Comparison of ENCODE assay signal across 1 cellular context in the genomic region with DNA sequence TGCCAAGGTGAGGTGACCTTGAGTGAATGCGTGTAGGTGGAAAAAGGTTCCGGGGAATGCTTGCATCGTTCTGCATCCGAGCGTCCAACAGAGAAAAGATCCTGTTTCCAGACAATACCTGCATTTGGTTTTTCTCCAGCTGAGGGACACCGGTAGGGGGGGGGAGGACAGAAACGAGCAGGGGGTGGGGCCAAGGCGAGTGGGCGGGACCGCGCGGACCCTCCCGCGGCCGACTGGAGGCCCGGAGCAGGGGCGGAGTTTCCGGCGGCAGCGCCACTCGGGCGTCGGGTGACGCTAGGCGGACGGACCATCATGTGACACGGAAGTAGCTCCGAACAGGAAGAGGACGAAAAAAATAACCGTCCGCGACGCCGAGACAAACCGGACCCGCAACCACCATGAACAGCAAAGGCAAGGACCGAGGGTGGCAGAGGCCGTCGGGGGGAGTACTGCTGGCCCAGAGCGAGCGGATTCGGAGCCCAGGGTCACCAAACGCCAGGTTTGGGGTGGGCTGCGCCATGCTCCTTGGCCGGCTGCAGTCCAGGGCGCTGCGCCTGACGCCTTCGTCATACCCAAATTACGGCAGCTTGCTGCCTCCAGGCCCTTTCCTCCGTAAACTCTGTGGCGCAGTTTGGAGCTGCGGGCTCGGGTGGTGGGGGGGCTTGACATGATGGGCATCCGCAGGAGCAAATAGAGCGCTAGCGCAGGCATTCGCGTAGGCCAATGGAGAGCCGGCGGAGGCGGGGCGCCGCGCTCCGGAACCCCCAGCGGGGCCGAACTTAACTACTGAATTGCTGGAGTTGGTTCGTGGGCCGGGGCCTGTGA.
TF ChIP-seq lines count a peak whose summit lies in the region.

A gene with protein sequence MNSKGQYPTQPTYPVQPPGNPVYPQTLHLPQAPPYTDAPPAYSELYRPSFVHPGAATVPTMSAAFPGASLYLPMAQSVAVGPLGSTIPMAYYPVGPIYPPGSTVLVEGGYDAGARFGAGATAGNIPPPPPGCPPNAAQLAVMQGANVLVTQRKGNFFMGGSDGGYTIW (plus strand): TSS at position 317 of the 825 bp plus-strand sequence. CDS start 82 bp downstream, at position 399.

TF ChIP-seq in GM12878, 131 proteins besides CTCF, POLR2A, EP300 and RAD21 (continued from another document and continues in another):
- TF ChIP-seq, protein P1, sequence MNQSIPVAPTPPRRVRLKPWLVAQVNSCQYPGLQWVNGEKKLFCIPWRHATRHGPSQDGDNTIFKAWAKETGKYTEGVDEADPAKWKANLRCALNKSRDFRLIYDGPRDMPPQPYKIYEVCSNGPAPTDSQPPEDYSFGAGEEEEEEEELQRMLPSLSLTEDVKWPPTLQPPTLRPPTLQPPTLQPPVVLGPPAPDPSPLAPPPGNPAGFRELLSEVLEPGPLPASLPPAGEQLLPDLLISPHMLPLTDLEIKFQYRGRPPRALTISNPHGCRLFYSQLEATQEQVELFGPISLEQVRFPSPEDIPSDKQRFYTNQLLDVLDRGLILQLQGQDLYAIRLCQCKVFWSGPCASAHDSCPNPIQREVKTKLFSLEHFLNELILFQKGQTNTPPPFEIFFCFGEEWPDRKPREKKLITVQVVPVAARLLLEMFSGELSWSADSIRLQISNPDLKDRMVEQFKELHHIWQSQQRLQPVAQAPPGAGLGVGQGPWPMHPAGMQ (IDR thresholded peaks at IDR 0.05; ENCODE audit: borderline replicate concordance): no peak
- no peak; a peak in 1 of 4 replicates for TF ChIP-seq IKZF2 (IDR thresholded peaks at IDR 0.05)
- peak; percentile 94 for TF ChIP-seq RAD51 (IDR thresholded peaks at IDR 0.05)
- TF ChIP-seq ZNF217 (IDR thresholded peaks at IDR 0.05): no peak
- peak; percentile 89 for TF ChIP-seq ASH2L (IDR thresholded peaks at IDR 0.05; ENCODE audit: borderline replicate concordance, low read depth)
- no peak for TF ChIP-seq FOXM1 (IDR thresholded peaks at IDR 0.05; ENCODE audit: low read depth, low read length)
- TF ChIP-seq, protein P2, sequence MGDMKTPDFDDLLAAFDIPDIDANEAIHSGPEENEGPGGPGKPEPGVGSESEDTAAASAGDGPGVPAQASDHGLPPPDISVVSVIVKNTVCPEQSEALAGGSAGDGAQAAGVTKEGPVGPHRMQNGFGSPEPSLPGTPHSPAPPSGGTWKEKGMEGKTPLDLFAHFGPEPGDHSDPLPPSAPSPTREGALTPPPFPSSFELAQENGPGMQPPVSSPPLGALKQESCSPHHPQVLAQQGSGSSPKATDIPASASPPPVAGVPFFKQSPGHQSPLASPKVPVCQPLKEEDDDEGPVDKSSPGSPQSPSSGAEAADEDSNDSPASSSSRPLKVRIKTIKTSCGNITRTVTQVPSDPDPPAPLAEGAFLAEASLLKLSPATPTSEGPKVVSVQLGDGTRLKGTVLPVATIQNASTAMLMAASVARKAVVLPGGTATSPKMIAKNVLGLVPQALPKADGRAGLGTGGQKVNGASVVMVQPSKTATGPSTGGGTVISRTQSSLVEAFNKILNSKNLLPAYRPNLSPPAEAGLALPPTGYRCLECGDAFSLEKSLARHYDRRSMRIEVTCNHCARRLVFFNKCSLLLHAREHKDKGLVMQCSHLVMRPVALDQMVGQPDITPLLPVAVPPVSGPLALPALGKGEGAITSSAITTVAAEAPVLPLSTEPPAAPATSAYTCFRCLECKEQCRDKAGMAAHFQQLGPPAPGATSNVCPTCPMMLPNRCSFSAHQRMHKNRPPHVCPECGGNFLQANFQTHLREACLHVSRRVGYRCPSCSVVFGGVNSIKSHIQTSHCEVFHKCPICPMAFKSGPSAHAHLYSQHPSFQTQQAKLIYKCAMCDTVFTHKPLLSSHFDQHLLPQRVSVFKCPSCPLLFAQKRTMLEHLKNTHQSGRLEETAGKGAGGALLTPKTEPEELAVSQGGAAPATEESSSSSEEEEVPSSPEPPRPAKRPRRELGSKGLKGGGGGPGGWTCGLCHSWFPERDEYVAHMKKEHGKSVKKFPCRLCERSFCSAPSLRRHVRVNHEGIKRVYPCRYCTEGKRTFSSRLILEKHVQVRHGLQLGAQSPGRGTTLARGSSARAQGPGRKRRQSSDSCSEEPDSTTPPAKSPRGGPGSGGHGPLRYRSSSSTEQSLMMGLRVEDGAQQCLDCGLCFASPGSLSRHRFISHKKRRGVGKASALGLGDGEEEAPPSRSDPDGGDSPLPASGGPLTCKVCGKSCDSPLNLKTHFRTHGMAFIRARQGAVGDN (IDR thresholded peaks at IDR 0.05): peak; percentile 18; the same call in 1 of the 2 replicates
- TF ChIP-seq ZNF274 (IDR thresholded peaks at IDR 0.05; ENCODE audit: insufficient read depth, insufficient read length): no peak
- TF ChIP-seq BCL11A (IDR thresholded peaks at IDR 0.05; ENCODE audit: low read depth, low read length): no peak
- TF ChIP-seq TBL1XR1 (IDR thresholded peaks at IDR 0.05; ENCODE audit: low read depth, low read length): no peak
- TF ChIP-seq MXI1 (IDR thresholded peaks at IDR 0.05; ENCODE audit: low read depth, low read length): no peak
- TF ChIP-seq, protein P3, sequence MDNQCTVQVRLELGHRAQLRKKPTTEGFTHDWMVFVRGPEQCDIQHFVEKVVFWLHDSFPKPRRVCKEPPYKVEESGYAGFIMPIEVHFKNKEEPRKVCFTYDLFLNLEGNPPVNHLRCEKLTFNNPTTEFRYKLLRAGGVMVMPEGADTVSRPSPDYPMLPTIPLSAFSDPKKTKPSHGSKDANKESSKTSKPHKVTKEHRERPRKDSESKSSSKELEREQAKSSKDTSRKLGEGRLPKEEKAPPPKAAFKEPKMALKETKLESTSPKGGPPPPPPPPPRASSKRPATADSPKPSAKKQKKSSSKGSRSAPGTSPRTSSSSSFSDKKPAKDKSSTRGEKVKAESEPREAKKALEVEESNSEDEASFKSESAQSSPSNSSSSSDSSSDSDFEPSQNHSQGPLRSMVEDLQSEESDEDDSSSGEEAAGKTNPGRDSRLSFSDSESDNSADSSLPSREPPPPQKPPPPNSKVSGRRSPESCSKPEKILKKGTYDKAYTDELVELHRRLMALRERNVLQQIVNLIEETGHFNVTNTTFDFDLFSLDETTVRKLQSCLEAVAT (IDR thresholded peaks at IDR 0.05): peak; percentile 72
- TF ChIP-seq LARP7 (IDR thresholded peaks at IDR 0.05): peak; percentile 98
- TF ChIP-seq, protein P4, sequence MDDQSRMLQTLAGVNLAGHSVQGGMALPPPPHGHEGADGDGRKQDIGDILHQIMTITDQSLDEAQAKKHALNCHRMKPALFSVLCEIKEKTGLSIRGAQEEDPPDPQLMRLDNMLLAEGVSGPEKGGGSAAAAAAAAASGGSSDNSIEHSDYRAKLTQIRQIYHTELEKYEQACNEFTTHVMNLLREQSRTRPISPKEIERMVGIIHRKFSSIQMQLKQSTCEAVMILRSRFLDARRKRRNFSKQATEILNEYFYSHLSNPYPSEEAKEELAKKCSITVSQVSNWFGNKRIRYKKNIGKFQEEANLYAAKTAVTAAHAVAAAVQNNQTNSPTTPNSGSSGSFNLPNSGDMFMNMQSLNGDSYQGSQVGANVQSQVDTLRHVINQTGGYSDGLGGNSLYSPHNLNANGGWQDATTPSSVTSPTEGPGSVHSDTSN (IDR thresholded peaks at IDR 0.05; ENCODE audit: insufficient replicate concordance, low read depth, low read length): peak; percentile 98
- no peak for TF ChIP-seq YBX1 (IDR thresholded peaks at IDR 0.05)
- no peak for TF ChIP-seq CEBPB (IDR thresholded peaks at IDR 0.05; ENCODE audit: borderline replicate concordance in 1 of 2, low read depth in 2 of 2, low read length in 2 of 2)
- TF ChIP-seq ZSCAN29 (IDR thresholded peaks at IDR 0.05): no peak
- peak; percentile 62 for TF ChIP-seq SMAD1 (IDR thresholded peaks at IDR 0.05; ENCODE audit: low read depth, partially characterized antibody)
- no peak for TF ChIP-seq WRNIP1 (IDR thresholded peaks at IDR 0.05; ENCODE audit: borderline replicate concordance, low read depth, low read length)
- TF ChIP-seq, protein P5, sequence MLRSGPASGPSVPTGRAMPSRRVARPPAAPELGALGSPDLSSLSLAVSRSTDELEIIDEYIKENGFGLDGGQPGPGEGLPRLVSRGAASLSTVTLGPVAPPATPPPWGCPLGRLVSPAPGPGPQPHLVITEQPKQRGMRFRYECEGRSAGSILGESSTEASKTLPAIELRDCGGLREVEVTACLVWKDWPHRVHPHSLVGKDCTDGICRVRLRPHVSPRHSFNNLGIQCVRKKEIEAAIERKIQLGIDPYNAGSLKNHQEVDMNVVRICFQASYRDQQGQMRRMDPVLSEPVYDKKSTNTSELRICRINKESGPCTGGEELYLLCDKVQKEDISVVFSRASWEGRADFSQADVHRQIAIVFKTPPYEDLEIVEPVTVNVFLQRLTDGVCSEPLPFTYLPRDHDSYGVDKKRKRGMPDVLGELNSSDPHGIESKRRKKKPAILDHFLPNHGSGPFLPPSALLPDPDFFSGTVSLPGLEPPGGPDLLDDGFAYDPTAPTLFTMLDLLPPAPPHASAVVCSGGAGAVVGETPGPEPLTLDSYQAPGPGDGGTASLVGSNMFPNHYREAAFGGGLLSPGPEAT (IDR thresholded peaks at IDR 0.05; ENCODE audit: low read depth): peak; percentile 52; the same call in 1 of the 2 replicates
- TF ChIP-seq KLF5 (IDR thresholded peaks at IDR 0.05; ENCODE audit: partially characterized antibody): peak; percentile 90
- TF ChIP-seq, protein P6, sequence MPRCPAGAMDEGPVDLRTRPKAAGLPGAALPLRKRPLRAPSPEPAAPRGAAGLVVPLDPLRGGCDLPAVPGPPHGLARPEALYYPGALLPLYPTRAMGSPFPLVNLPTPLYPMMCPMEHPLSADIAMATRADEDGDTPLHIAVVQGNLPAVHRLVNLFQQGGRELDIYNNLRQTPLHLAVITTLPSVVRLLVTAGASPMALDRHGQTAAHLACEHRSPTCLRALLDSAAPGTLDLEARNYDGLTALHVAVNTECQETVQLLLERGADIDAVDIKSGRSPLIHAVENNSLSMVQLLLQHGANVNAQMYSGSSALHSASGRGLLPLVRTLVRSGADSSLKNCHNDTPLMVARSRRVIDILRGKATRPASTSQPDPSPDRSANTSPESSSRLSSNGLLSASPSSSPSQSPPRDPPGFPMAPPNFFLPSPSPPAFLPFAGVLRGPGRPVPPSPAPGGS (IDR thresholded peaks at IDR 0.05; ENCODE audit: borderline replicate concordance, insufficient read depth, low read depth, low read length, poor library complexity, severe bottlenecking): no peak
- peak; percentile 71 for TF ChIP-seq CREM (IDR thresholded peaks at IDR 0.05; ENCODE audit: low read depth)
- peak; percentile 83; the same call in 1 of the 2 replicates for TF ChIP-seq STAT1 (conservative IDR thresholded peaks at IDR 0.05)
- no peak for TF ChIP-seq RFX5 (IDR thresholded peaks at IDR 0.05; ENCODE audit: low read depth, low read length)
- TF ChIP-seq, protein P7, sequence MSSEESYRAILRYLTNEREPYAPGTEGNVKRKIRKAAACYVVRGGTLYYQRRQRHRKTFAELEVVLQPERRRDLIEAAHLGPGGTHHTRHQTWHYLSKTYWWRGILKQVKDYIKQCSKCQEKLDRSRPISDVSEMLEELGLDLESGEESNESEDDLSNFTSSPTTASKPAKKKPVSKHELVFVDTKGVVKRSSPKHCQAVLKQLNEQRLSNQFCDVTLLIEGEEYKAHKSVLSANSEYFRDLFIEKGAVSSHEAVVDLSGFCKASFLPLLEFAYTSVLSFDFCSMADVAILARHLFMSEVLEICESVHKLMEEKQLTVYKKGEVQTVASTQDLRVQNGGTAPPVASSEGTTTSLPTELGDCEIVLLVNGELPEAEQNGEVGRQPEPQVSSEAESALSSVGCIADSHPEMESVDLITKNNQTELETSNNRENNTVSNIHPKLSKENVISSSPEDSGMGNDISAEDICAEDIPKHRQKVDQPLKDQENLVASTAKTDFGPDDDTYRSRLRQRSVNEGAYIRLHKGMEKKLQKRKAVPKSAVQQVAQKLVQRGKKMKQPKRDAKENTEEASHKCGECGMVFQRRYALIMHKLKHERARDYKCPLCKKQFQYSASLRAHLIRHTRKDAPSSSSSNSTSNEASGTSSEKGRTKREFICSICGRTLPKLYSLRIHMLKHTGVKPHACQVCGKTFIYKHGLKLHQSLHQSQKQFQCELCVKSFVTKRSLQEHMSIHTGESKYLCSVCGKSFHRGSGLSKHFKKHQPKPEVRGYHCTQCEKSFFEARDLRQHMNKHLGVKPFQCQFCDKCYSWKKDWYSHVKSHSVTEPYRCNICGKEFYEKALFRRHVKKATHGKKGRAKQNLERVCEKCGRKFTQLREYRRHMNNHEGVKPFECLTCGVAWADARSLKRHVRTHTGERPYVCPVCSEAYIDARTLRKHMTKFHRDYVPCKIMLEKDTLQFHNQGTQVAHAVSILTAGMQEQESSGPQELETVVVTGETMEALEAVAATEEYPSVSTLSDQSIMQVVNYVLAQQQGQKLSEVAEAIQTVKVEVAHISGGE (CRISPR knock-in tag; IDR thresholded peaks at IDR 0.05): peak; percentile 45; the same call in 1 of the 2 replicates
- TF ChIP-seq ZNF207 (IDR thresholded peaks at IDR 0.05; ENCODE audit: borderline replicate concordance): peak; percentile 85
- peak; percentile 60 for TF ChIP-seq IKZF1 (conservative IDR thresholded peaks at IDR 0.05)
- no peak for TF ChIP-seq CBX3 (IDR thresholded peaks at IDR 0.05; ENCODE audit: borderline replicate concordance, low read depth)
- TF ChIP-seq, protein P8, sequence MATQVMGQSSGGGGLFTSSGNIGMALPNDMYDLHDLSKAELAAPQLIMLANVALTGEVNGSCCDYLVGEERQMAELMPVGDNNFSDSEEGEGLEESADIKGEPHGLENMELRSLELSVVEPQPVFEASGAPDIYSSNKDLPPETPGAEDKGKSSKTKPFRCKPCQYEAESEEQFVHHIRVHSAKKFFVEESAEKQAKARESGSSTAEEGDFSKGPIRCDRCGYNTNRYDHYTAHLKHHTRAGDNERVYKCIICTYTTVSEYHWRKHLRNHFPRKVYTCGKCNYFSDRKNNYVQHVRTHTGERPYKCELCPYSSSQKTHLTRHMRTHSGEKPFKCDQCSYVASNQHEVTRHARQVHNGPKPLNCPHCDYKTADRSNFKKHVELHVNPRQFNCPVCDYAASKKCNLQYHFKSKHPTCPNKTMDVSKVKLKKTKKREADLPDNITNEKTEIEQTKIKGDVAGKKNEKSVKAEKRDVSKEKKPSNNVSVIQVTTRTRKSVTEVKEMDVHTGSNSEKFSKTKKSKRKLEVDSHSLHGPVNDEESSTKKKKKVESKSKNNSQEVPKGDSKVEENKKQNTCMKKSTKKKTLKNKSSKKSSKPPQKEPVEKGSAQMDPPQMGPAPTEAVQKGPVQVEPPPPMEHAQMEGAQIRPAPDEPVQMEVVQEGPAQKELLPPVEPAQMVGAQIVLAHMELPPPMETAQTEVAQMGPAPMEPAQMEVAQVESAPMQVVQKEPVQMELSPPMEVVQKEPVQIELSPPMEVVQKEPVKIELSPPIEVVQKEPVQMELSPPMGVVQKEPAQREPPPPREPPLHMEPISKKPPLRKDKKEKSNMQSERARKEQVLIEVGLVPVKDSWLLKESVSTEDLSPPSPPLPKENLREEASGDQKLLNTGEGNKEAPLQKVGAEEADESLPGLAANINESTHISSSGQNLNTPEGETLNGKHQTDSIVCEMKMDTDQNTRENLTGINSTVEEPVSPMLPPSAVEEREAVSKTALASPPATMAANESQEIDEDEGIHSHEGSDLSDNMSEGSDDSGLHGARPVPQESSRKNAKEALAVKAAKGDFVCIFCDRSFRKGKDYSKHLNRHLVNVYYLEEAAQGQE (IDR thresholded peaks at IDR 0.05; ENCODE audit: low read depth, low read length): no peak
- TF ChIP-seq ETV6 (conservative IDR thresholded peaks at IDR 0.05 in 1 of 2, IDR thresholded peaks at IDR 0.05 in 1 of 2; ENCODE audit: borderline replicate concordance in 1 of 2, low read depth in 1 of 2): no peak; a peak in 1 of 4 replicates
- TF ChIP-seq RB1 (IDR thresholded peaks at IDR 0.05; ENCODE audit: borderline replicate concordance): peak; percentile 65
